Comparison of ENCODE assay signal across 9 cellular contexts in the genomic region with DNA sequence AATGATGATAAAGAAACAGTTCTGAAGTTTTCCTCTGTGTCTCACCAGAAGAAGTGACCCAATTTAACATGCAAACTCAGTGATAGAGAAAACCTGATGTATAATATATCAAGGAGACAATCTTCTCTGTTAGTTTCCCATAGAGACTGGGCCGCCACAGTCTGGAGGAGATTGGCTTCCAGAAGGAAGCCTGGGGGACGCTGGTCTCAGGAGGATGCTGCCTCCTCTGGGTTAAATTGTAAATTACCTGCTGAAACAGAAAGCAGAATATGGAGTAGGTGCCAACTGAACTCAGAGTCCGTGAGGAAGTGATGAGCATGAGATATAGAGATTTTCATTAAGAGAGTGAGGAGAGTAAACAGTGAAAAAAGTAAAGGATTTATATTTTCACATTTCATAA. TPM values are rescaled to one million over a fixed set of nuclear protein-coding genes. Genes with fewer than 3 reads are reported as not detected.
A peak's percentile ranks its signal among the peaks of the same experiment; 100 is the strongest.
DNase-seq lines count a peak whose midpoint lies in the region; ATAC-seq lines count a peak whose summit lies in the region.
"Had no signal": no experiment of that assay in that cellular context is flagged by ENCODE, and none has a peak within 500 bp of the region (broad histone marks: within the 10 kb centered on the region; RNA-seq: fewer than 3 reads in every experiment).

No MANE protein-coding gene starts in this region.

- peak; percentile 6 to 14 for DNase-seq in activated T-cell treated with anti-CD3 and anti-CD28 coated beads, Interleukin-2, amount 50 U/mL, for 72 hours
- no peak for DNase-seq in activated T-cell treated with anti-CD3 and anti-CD28 coated beads for 4 hours
- DNase-seq in NAMALWA (ENCODE audit: low spot score): peak; percentile 40
- no peak for DNase-seq in stimulated activated naive B cell treated with anti-CD40 and anti-IgM and Interleukin-4, amounts not matched to agents 10 μg/mL and 1 μg/mL and 100 μg/mL, for 72 hours
- DNase-seq in Right ventricle myocardium superior: no peak
- DNase-seq in glomerular visceral epithelial cell (ENCODE audit: extremely low spot score): no peak
- no peak for DNase-seq in NCI-H187 (lab: John Stamatoyannopoulos, UW)

- ATAC-seq in activated T-cell treated with anti-CD3 and anti-CD28 coated beads, Interleukin-2, amount 50 U/mL, for 72 hours (replicated peaks in 1 of 2): peak; percentile 58 to 69
- ATAC-seq in HG02571 (IDR thresholded peaks at IDR 0.05; ENCODE audit: unreplicated experiment) (peak; percentile 84), Right ventricle myocardium superior (ENCODE audit: poor library complexity) (no peak)
- ATAC-seq in stimulated activated naive B cell treated with anti-CD40 and anti-IgM and Interleukin-4, amounts not matched to agents 10 μg/mL and 1 μg/mL and 100 μg/mL, for 72 hours (replicated peaks): peak; percentile 46 to 64

- H3K27me3 Mint-ChIP-seq in activated T-cell treated with anti-CD3 and anti-CD28 coated beads, Interleukin-2, amount 50 U/mL, for 72 hours (ENCODE audit: low read depth): no peaks in the 10 kb centered on the region
- peaks cover 0 to 7% of the 10 kb centered on the region in 2 donors for H3K27me3 Mint-ChIP-seq in stimulated activated naive B cell treated with anti-CD40 and anti-IgM and Interleukin-4, amounts not matched to agents 10 μg/mL and 1 μg/mL and 100 μg/mL, for 72 hours

- H3K9me3 Mint-ChIP-seq in activated T-cell treated with anti-CD3 and anti-CD28 coated beads, Interleukin-2, amount 50 U/mL, for 72 hours: peaks cover 4 to 5% of the 10 kb centered on the region in 2 donors
- peaks cover 12 to 23% of the 10 kb centered on the region in 2 donors for H3K9me3 Mint-ChIP-seq in stimulated activated naive B cell treated with anti-CD40 and anti-IgM and Interleukin-4, amounts not matched to agents 10 μg/mL and 1 μg/mL and 100 μg/mL, for 72 hours

- no peak overlapping the region for H3K27ac Mint-ChIP-seq in activated T-cell treated with anti-CD3 and anti-CD28 coated beads, Interleukin-2, amount 50 U/mL, for 72 hours
- no peak overlapping the region for H3K27ac Mint-ChIP-seq in stimulated activated naive B cell treated with anti-CD40 and anti-IgM and Interleukin-4, amounts not matched to agents 10 μg/mL and 1 μg/mL and 100 μg/mL, for 72 hours

- intact Hi-C loops in Right ventricle myocardium superior (cut with DNase I): no loop called here

- peak overlapping the region in 1 of 2 donors; percentile 9 for H3K4me3 Mint-ChIP-seq in activated T-cell treated with anti-CD3 and anti-CD28 coated beads, Interleukin-2, amount 50 U/mL, for 72 hours
- peak overlapping the region in 1 of 2 donors; percentile 20 for H3K4me3 Mint-ChIP-seq in stimulated activated naive B cell treated with anti-CD40 and anti-IgM and Interleukin-4, amounts not matched to agents 10 μg/mL and 1 μg/mL and 100 μg/mL, for 72 hours

- H3K36me3 Mint-ChIP-seq in activated T-cell treated with anti-CD3 and anti-CD28 coated beads, Interleukin-2, amount 50 U/mL, for 72 hours (ENCODE audit: insufficient read depth in 2 of 2): peaks cover 2 to 9% of the 10 kb centered on the region in 2 donors
- peaks cover 0 to 10% of the 10 kb centered on the region in 2 donors for H3K36me3 Mint-ChIP-seq in stimulated activated naive B cell treated with anti-CD40 and anti-IgM and Interleukin-4, amounts not matched to agents 10 μg/mL and 1 μg/mL and 100 μg/mL, for 72 hours

- H3K4me1 Mint-ChIP-seq in activated T-cell treated with anti-CD3 and anti-CD28 coated beads, Interleukin-2, amount 50 U/mL, for 72 hours (ENCODE audit: low read depth): peaks cover 14% of the 10 kb centered on the region
- peaks cover 21 to 46% of the 10 kb centered on the region in 2 donors for H3K4me1 Mint-ChIP-seq in stimulated activated naive B cell treated with anti-CD40 and anti-IgM and Interleukin-4, amounts not matched to agents 10 μg/mL and 1 μg/mL and 100 μg/mL, for 72 hours

RNA-seq across cellular contexts. Expression of a gene that starts 15.8 kb away (rescaled TPM):
- not detected for total RNA-seq in activated T-cell treated with anti-CD3 and anti-CD28 coated beads, Interleukin-2, amount 50 U/mL, for 72 hours
- total RNA-seq in Right ventricle myocardium superior: not detected
- total RNA-seq: glomerular endothelial cell had no signal

RNA-seq across cellular contexts. Expression of a gene that starts 31.5 kb away (rescaled TPM):
- total RNA-seq in activated T-cell treated with anti-CD3 and anti-CD28 coated beads, Interleukin-2, amount 50 U/mL, for 72 hours: not detected
- total RNA-seq in Right ventricle myocardium superior: not detected
- total RNA-seq: glomerular endothelial cell had no signal

RNA-seq across cellular contexts. Expression of a gene that starts 41.7 kb away (rescaled TPM):
- not detected for total RNA-seq in activated T-cell treated with anti-CD3 and anti-CD28 coated beads, Interleukin-2, amount 50 U/mL, for 72 hours
- total RNA-seq in Right ventricle myocardium superior: not detected
- total RNA-seq: glomerular endothelial cell had no signal

RNA-seq across cellular contexts. Expression of a gene that starts 51.9 kb away (rescaled TPM):
- total RNA-seq in activated T-cell treated with anti-CD3 and anti-CD28 coated beads, Interleukin-2, amount 50 U/mL, for 72 hours: not detected
- total RNA-seq in Right ventricle myocardium superior: not detected
- total RNA-seq: glomerular endothelial cell had no signal

Comparison
In these comparisons a context has a peak if more than half of its experiments do, and no peak if none do; other contexts are left out.
1. DNase-seq: peak in activated T-cell treated with anti-CD3 and anti-CD28 coated beads, Interleukin-2, amount 50 U/mL, for 72 hours (2 of 2) and NAMALWA (single experiment); none in activated T-cell treated with anti-CD3 and anti-CD28 coated beads for 4 hours (single experiment), stimulated activated naive B cell treated with anti-CD40 and anti-IgM and Interleukin-4, amounts not matched to agents 10 μg/mL and 1 μg/mL and 100 μg/mL, for 72 hours (single experiment), Right ventricle myocardium superior (single experiment), glomerular visceral epithelial cell (single experiment) and NCI-H187 (0 of 2).